1 cellular context compared by ENCODE assay signal in the genomic region with DNA sequence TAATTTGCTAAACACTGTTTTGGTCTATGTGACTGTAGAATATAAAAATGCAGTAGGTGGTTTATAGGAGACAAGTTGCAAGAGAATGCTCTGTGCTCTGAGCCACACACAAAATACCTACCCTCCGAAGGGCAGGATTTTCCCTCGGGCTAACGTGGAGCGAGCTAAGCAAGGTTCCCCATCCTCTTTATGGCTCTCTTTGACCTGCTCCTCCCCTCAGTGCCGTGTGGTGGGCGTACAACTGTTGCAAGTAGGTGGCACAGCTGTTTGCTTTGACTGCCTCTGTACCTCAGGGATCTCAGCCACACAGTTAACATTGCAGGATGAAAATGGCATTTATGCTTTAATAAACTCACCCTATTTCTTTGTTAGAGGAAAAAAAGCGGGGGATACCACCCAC.
TF ChIP-seq lines count a peak whose summit lies in the region.

No MANE protein-coding gene starts in this region.

TF ChIP-seq in GM23338, 12 proteins besides CTCF, POLR2A, EP300 and RAD21 (continued from another document):
- TF ChIP-seq, protein P1, sequence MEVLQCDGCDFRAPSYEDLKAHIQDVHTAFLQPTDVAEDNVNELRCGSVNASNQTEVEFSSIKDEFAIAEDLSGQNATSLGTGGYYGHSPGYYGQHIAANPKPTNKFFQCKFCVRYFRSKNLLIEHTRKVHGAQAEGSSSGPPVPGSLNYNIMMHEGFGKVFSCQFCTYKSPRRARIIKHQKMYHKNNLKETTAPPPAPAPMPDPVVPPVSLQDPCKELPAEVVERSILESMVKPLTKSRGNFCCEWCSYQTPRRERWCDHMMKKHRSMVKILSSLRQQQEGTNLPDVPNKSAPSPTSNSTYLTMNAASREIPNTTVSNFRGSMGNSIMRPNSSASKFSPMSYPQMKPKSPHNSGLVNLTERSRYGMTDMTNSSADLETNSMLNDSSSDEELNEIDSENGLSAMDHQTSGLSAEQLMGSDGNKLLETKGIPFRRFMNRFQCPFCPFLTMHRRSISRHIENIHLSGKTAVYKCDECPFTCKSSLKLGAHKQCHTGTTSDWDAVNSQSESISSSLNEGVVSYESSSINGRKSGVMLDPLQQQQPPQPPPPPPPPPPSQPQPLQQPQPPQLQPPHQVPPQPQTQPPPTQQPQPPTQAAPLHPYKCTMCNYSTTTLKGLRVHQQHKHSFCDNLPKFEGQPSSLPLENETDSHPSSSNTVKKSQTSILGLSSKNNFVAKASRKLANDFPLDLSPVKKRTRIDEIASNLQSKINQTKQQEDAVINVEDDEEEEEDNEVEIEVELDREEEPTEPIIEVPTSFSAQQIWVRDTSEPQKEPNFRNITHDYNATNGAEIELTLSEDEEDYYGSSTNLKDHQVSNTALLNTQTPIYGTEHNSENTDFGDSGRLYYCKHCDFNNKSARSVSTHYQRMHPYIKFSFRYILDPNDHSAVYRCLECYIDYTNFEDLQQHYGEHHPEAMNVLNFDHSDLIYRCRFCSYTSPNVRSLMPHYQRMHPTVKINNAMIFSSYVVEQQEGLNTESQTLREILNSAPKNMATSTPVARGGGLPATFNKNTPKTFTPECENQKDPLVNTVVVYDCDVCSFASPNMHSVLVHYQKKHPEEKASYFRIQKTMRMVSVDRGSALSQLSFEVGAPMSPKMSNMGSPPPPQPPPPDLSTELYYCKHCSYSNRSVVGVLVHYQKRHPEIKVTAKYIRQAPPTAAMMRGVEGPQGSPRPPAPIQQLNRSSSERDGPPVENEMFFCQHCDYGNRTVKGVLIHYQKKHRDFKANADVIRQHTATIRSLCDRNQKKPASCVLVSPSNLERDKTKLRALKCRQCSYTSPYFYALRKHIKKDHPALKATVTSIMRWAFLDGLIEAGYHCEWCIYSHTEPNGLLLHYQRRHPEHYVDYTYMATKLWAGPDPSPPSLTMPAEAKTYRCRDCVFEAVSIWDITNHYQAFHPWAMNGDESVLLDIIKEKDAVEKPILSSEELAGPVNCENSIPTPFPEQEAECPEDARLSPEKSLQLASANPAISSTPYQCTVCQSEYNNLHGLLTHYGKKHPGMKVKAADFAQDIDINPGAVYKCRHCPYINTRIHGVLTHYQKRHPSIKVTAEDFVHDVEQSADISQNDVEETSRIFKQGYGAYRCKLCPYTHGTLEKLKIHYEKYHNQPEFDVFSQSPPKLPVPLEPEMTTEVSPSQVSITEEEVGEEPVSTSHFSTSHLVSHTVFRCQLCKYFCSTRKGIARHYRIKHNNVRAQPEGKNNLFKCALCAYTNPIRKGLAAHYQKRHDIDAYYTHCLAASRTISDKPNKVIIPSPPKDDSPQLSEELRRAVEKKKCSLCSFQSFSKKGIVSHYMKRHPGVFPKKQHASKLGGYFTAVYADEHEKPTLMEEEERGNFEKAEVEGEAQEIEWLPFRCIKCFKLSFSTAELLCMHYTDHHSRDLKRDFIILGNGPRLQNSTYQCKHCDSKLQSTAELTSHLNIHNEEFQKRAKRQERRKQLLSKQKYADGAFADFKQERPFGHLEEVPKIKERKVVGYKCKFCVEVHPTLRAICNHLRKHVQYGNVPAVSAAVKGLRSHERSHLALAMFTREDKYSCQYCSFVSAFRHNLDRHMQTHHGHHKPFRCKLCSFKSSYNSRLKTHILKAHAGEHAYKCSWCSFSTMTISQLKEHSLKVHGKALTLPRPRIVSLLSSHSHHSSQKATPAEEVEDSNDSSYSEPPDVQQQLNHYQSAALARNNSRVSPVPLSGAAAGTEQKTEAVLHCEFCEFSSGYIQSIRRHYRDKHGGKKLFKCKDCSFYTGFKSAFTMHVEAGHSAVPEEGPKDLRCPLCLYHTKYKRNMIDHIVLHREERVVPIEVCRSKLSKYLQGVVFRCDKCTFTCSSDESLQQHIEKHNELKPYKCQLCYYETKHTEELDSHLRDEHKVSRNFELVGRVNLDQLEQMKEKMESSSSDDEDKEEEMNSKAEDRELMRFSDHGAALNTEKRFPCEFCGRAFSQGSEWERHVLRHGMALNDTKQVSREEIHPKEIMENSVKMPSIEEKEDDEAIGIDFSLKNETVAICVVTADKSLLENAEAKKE (CRISPR knock-in tag; IDR thresholded peaks at IDR 0.05): no peak
- no peak for TF ChIP-seq ZNF331 (CRISPR knock-in tag; IDR thresholded peaks at IDR 0.05; ENCODE audit: low read depth)
- TF ChIP-seq ZNF114 (CRISPR knock-in tag; IDR thresholded peaks at IDR 0.05): no peak
- TF ChIP-seq STAT1 (IDR thresholded peaks at IDR 0.05; ENCODE audit: unreplicated experiment): no peak
- no peak for TF ChIP-seq JUNB (IDR thresholded peaks at IDR 0.05; ENCODE audit: unreplicated experiment)
- no peak for TF ChIP-seq EZH2 (IDR thresholded peaks at IDR 0.05; ENCODE audit: low read depth, unreplicated experiment)
TF ChIP-seq in GM23338: peak in this region for 0.
